ENCODE assay signal across 11 cellular contexts in the genomic region with DNA sequence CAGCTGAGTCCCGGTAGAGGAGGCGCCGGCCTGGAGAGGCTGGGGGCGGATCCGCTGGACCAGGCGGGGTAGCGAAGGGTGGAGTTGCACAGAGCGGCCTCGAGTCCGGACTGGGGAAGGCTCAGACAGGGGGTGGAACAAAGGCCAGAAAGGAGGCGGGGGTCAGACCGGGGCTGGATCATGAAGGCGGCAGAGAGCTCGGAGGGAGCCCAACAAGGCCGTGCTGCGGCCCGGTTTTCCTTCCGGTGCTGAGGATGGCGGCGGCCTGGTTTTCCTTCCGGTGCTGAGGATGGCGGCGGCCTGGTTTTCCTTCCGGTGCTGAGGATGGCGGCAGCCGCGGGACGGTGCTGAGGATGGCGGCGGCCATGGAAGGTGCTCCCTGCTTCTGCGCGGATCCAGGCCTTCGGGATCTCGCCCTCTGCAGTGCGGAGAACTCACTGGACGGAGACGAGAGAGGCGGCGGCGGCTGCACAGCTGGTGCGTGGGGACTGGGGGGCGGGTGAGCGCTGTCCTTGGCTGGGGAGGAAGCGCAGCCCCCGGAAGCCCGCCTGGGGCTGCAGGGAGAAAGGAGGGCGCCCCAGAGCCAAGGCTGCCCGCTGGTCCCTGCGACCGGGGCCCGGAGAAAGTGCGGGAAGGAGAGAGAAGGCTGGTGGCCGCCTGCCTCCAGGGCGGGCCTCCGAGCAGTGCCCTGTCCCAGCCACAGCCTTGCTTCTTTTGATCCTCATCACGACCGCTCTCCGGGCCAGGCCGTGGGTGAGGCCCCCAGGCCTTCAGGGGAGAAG.
DNase-seq lines count a peak whose midpoint lies in the region; ATAC-seq, FAIRE-seq and TF ChIP-seq lines count a peak whose summit lies in the region.
"Had no signal": no experiment of that assay in that cellular context is flagged by ENCODE, and none has a peak within 500 bp of the region (broad histone marks: within the 10 kb centered on the region; RNA-seq: fewer than 3 reads in every experiment).

No MANE protein-coding gene starts in this region.

- H3K4me3 Mint-ChIP-seq in CD4-positive, alpha-beta T cell = peak overlapping the region; percentile 74
- H3K4me3 Mint-ChIP-seq in endothelial cell (ENCODE audit: unreplicated experiment) = peak overlapping the region; percentile 21
- peak overlapping the region; percentile 52 for H3K4me3 Mint-ChIP-seq in natural killer cell treated with Interleukin-12 subunit alpha and Interleukin-12 subunit beta and Interleukin-15 and Interleukin-18, amount 100 ng/mL, for 72 hours

- TF ChIP-seq POLR2A in H54 (IDR thresholded peaks at IDR 0.05; ENCODE audit: low read depth, low read length) = no peak

- POLR2A ChIA-PET in CD4-positive, alpha-beta T cell (lab: Charles Lee) = no interaction called here

- DNase-seq in CD4-positive, alpha-beta T cell = no peak
- DNase-seq in NCI-H146 treated with DMSO at 0.1 percent for 48 hours (lab: John Stamatoyannopoulos, UW; ENCODE audit: unreplicated experiment) (peak; percentile 30), endothelial cell (ENCODE audit: low spot score) (peak; percentile 15), H54 (ENCODE audit: insufficient read length, low spot score) (no peak), frontal cortex (ENCODE audit: low spot score in 2 of 2) (no peak), NCI-H524 treated with DMSO at 0.1 percent for 48 hours (lab: John Stamatoyannopoulos, UW) (no peak), RKO (ENCODE audit: low spot score) (no peak)
- no peak for DNase-seq in natural killer cell treated with Interleukin-12 subunit alpha and Interleukin-12 subunit beta and Interleukin-15 and Interleukin-18, amount 100 ng/mL, for 72 hours (ENCODE audit: low spot score)
- DNase-seq: COR-L47, NCI-H1092, NCI-H748 treated with DMSO at 0.1 percent for 48 hours had no signal

- H3K4me1 Mint-ChIP-seq in CD4-positive, alpha-beta T cell (ENCODE audit: low read depth) = no peaks in the 10 kb centered on the region
- no peaks in the 10 kb centered on the region for H3K4me1 Mint-ChIP-seq in endothelial cell (ENCODE audit: unreplicated experiment)
- no peaks in the 10 kb centered on the region for H3K4me1 Mint-ChIP-seq in natural killer cell treated with Interleukin-12 subunit alpha and Interleukin-12 subunit beta and Interleukin-15 and Interleukin-18, amount 100 ng/mL, for 72 hours (ENCODE audit: low read depth in 2 of 2)

- CTCF ChIA-PET in CD4-positive, alpha-beta T cell (lab: Charles Lee) = no interaction called here

- no peak for ATAC-seq in CD4-positive, alpha-beta T cell (ENCODE audit: poor library complexity)
- ATAC-seq in natural killer cell treated with Interleukin-12 subunit alpha and Interleukin-12 subunit beta and Interleukin-15 and Interleukin-18, amount 100 ng/mL, for 72 hours = peak; percentile 29 to 39

- H3K27ac Mint-ChIP-seq in CD4-positive, alpha-beta T cell = no peak overlapping the region
- no peak overlapping the region for H3K27ac Mint-ChIP-seq in endothelial cell (ENCODE audit: unreplicated experiment)
- peak overlapping the region in 1 of 2 donors; percentile 26 for H3K27ac Mint-ChIP-seq in natural killer cell treated with Interleukin-12 subunit alpha and Interleukin-12 subunit beta and Interleukin-15 and Interleukin-18, amount 100 ng/mL, for 72 hours

- H3K27ac ChIP-seq in CD4-positive, alpha-beta T cell (ENCODE audit: low read depth, low read length) = no peak overlapping the region

- peaks cover 5% of the 10 kb centered on the region for H3K36me3 Mint-ChIP-seq in CD4-positive, alpha-beta T cell (ENCODE audit: low read depth)
- peaks cover 8% of the 10 kb centered on the region for H3K36me3 Mint-ChIP-seq in endothelial cell (ENCODE audit: low read depth, unreplicated experiment)
- H3K36me3 Mint-ChIP-seq in natural killer cell treated with Interleukin-12 subunit alpha and Interleukin-12 subunit beta and Interleukin-15 and Interleukin-18, amount 100 ng/mL, for 72 hours = peaks cover 7% of the 10 kb centered on the region

- no peak for TF ChIP-seq CTCF in CD4-positive, alpha-beta T cell (IDR thresholded peaks at IDR 0.05)
- no peak for TF ChIP-seq CTCF in endothelial cell (IDR thresholded peaks at IDR 0.05; ENCODE audit: unreplicated experiment)

- no peaks in the 10 kb centered on the region for H3K9me3 ChIP-seq in CD4-positive, alpha-beta T cell (ENCODE audit: control insufficient read depth, low read length)

- intact Hi-C loops in CD4-positive, alpha-beta T cell (cut with DNase I, micrococcal nuclease) = no loop called here

- peaks cover 6% of the 10 kb centered on the region for H3K9me3 Mint-ChIP-seq in CD4-positive, alpha-beta T cell
- no peaks in the 10 kb centered on the region for H3K9me3 Mint-ChIP-seq in endothelial cell (ENCODE audit: unreplicated experiment)
- H3K9me3 Mint-ChIP-seq in natural killer cell treated with Interleukin-12 subunit alpha and Interleukin-12 subunit beta and Interleukin-15 and Interleukin-18, amount 100 ng/mL, for 72 hours = peaks cover 3% of the 10 kb centered on the region

- peaks cover 26% of the 10 kb centered on the region for H3K27me3 Mint-ChIP-seq in CD4-positive, alpha-beta T cell
- H3K27me3 Mint-ChIP-seq in endothelial cell (ENCODE audit: unreplicated experiment) = peaks cover 2% of the 10 kb centered on the region
- peaks cover 11 to 29% of the 10 kb centered on the region in 2 donors for H3K27me3 Mint-ChIP-seq in natural killer cell treated with Interleukin-12 subunit alpha and Interleukin-12 subunit beta and Interleukin-15 and Interleukin-18, amount 100 ng/mL, for 72 hours

- FAIRE-seq in H54 (lab: Jason Lieb, UNC) (no peak), frontal cortex (lab: Jason Lieb, UNC) (no peak)

- H3K27me3 ChIP-seq in CD4-positive, alpha-beta T cell (ENCODE audit: control insufficient read depth, insufficient read depth, low read length) = no peaks in the 10 kb centered on the region

Comparison
In these comparisons a context has a peak if more than half of its experiments do, and no peak if none do; other contexts are left out.
1. DNase-seq: peak in NCI-H146 treated with DMSO at 0.1 percent for 48 hours (single experiment) and endothelial cell (single experiment); none in CD4-positive, alpha-beta T cell (0 of 10), natural killer cell treated with Interleukin-12 subunit alpha and Interleukin-12 subunit beta and Interleukin-15 and Interleukin-18, amount 100 ng/mL, for 72 hours (single experiment), H54 (single experiment), frontal cortex (0 of 2), NCI-H524 treated with DMSO at 0.1 percent for 48 hours (single experiment) and RKO (single experiment).
2. H3K4me3 Mint-ChIP-seq: peak in every context shown above with its lines; median percentile 74 in CD4-positive, alpha-beta T cell; 52 in natural killer cell treated with Interleukin-12 subunit alpha and Interleukin-12 subunit beta and Interleukin-15 and Interleukin-18, amount 100 ng/mL, for 72 hours; 21 in endothelial cell.